Comparison of ENCODE assay signal across 25 cellular contexts in genomic region chr7:12984117-12984516, GRCh38.
"Had no signal": no experiment of that assay in that cellular context is flagged by ENCODE, and none has a peak within 500 bp of the region (broad histone marks: within the 10 kb centered on the region; RNA-seq: fewer than 3 reads in every experiment).

No MANE protein-coding gene starts in this region.

- H3K4me1 Mint-ChIP-seq: naive thymus-derived CD4-positive, alpha-beta T cell; neural crest cell; stimulated activated memory B cell treated with anti-CD40 and anti-IgM and Interleukin-4, amounts not matched to agents 10 μg/mL and 1 μg/mL and 100 μg/mL, for 72 hours; stimulated activated naive CD8-positive, alpha-beta T cell treated with anti-CD3 and anti-CD28 coated beads, Interleukin-15, amount 100 ng/mL, for 72 hours had no signal

- H3K27ac Mint-ChIP-seq: naive thymus-derived CD4-positive, alpha-beta T cell; natural killer cell treated with Interleukin-12 subunit alpha and Interleukin-12 subunit beta and Interleukin-15 and Interleukin-18, amount 100 ng/mL, for 72 hours; nephron progenitor cell; stimulated activated memory B cell treated with anti-CD40 and anti-IgM and Interleukin-4, amounts not matched to agents 10 μg/mL and 1 μg/mL and 100 μg/mL, for 72 hours; stimulated activated naive CD8-positive, alpha-beta T cell treated with anti-CD3 and anti-CD28 coated beads, Interleukin-15, amount 100 ng/mL, for 72 hours; type B pancreatic cell had no signal

- H3K27me3 Mint-ChIP-seq: natural killer cell treated with Interleukin-12 subunit alpha and Interleukin-12 subunit beta and Interleukin-15 and Interleukin-18, amount 100 ng/mL, for 72 hours; type B pancreatic cell had no signal

- DNase-seq: naive thymus-derived CD4-positive, alpha-beta T cell; nephron progenitor cell; nucleus accumbens; pancreas; right cardiac atrium; spleen; stimulated activated CD4-positive, alpha-beta T cell treated with anti-CD3 and anti-CD28 coated beads, Interleukin-12 subunit alpha, Interleukin-12 subunit beta, amount 100 ng/mL, for 4 hours; stimulated activated CD4-positive, alpha-beta T cell treated with anti-CD3 and anti-CD28 coated beads, Interleukin-1b, Interleukin-23, amount 100 ng/mL, for 48 hours; stimulated activated CD4-positive, alpha-beta T cell treated with anti-CD3 and anti-CD28 coated beads, Interleukin-4, amount 100 ng/mL, for 1 hour; stimulated activated CD4-positive, alpha-beta T cell treated with anti-CD3 and anti-CD28 coated beads, Interleukin-4, amount 100 ng/mL, for 4 hours; stimulated activated CD8-positive, alpha-beta memory T cell treated with anti-CD3 and anti-CD28 coated beads, Interleukin-4, amount 100 ng/mL, for 48 hours; stimulated activated naive CD4-positive, alpha-beta T cell; stimulated activated naive CD8-positive, alpha-beta T cell treated with anti-CD3 and anti-CD28 coated beads, Interleukin-15, amount 100 ng/mL, for 72 hours; stimulated activated naive CD8-positive, alpha-beta T cell treated with anti-CD3 and anti-CD28 coated beads, Interleukin-15, Interleukin-2, amounts not matched to agents 100 U/mL and 50 U/mL, for 24 hours; substantia nigra; testis; tibial artery; transverse colon; upper lobe of right lung; uterus had no signal

- H3K9me3 Mint-ChIP-seq: naive thymus-derived CD4-positive, alpha-beta T cell; nephron progenitor cell; neural crest cell; stimulated activated memory B cell treated with anti-CD40 and anti-IgM and Interleukin-4, amounts not matched to agents 10 μg/mL and 1 μg/mL and 100 μg/mL, for 72 hours; stimulated activated naive CD8-positive, alpha-beta T cell treated with anti-CD3 and anti-CD28 coated beads, Interleukin-15, amount 100 ng/mL, for 72 hours had no signal

- H3K36me3 Mint-ChIP-seq: naive thymus-derived CD4-positive, alpha-beta T cell; natural killer cell treated with Interleukin-12 subunit alpha and Interleukin-12 subunit beta and Interleukin-15 and Interleukin-18, amount 100 ng/mL, for 72 hours; stimulated activated memory B cell treated with anti-CD40 and anti-IgM and Interleukin-4, amounts not matched to agents 10 μg/mL and 1 μg/mL and 100 μg/mL, for 72 hours; type B pancreatic cell had no signal

- H3K4me3 Mint-ChIP-seq: naive thymus-derived CD4-positive, alpha-beta T cell; natural killer cell treated with Interleukin-12 subunit alpha and Interleukin-12 subunit beta and Interleukin-15 and Interleukin-18, amount 100 ng/mL, for 72 hours; nephron progenitor cell; neural crest cell; stimulated activated memory B cell treated with anti-CD40 and anti-IgM and Interleukin-4, amounts not matched to agents 10 μg/mL and 1 μg/mL and 100 μg/mL, for 72 hours; stimulated activated naive CD8-positive, alpha-beta T cell treated with anti-CD3 and anti-CD28 coated beads, Interleukin-15, amount 100 ng/mL, for 72 hours; type B pancreatic cell had no signal

- ATAC-seq: naive thymus-derived CD4-positive, alpha-beta T cell; natural killer cell treated with Interleukin-12 subunit alpha and Interleukin-12 subunit beta and Interleukin-15 and Interleukin-18, amount 100 ng/mL, for 72 hours; pancreas; right cardiac atrium; sciatic nerve; stimulated activated memory B cell treated with anti-CD40 and anti-IgM and Interleukin-4, amounts not matched to agents 10 μg/mL and 1 μg/mL and 100 μg/mL, for 72 hours; stimulated activated naive CD8-positive, alpha-beta T cell treated with anti-CD3 and anti-CD28 coated beads, Interleukin-15, amount 100 ng/mL, for 72 hours; stimulated activated naive CD8-positive, alpha-beta T cell treated with anti-CD3 and anti-CD28 coated beads, Interleukin-15, Interleukin-2, amounts not matched to agents 100 U/mL and 50 U/mL, for 24 hours; upper lobe of right lung had no signal
